Comparison of ENCODE assay signal across 1 cellular context in the genomic region with DNA sequence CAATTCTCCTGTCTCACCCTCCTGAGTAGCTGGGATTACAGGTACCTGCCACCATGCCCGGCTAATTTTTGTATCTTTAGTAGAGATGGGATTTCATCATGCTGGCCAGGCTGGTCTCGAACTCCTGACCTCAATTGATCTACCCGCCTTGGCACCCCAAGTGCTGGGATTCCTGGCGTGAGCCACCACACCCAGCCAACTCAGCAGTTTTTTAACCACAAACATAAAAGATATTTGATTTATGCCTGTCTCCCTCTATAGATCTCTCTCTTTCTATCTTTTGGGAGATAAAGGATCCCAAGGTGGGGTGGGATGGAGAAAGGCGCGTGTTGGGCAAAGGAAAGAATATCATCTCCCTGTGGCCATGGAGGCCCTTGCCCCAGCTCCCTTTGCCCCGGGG.
TF ChIP-seq lines count a peak whose summit lies in the region.

No MANE protein-coding gene starts in this region.

TF ChIP-seq in HepG2, 621 proteins besides CTCF, POLR2A, EP300 and RAD21:
- TF ChIP-seq MAFF (IDR thresholded peaks at IDR 0.05; ENCODE audit: low read depth, low read length) (0 out of 2 replicates have a peak, but pooled peaks have one; percentile 8), MAFK (conservative IDR thresholded peaks at IDR 0.05 in 1 of 2, IDR thresholded peaks at IDR 0.05 in 1 of 2; ENCODE audit: low read length in 2 of 2) (peak in 1 of 2 experiments; percentile 48; a peak in 2 of 4 replicates), XRCC5 (optimal IDR thresholded peaks at IDR 0.05; ENCODE audit: low read length) (no peak)
